Comparison of ENCODE assay signal across 8 cellular contexts in genomic region chr1:27360159-27361043, GRCh38. TPM values are rescaled to one million over a fixed set of nuclear protein-coding genes. Genes with fewer than 3 reads are reported as not detected.
DNase-seq lines count a peak whose midpoint lies in the region; ATAC-seq and TF ChIP-seq lines count a peak whose summit lies in the region.
"Had no signal": no experiment of that assay in that cellular context is flagged by ENCODE, and none has a peak within 500 bp of the region (broad histone marks: within the 10 kb centered on the region; RNA-seq: fewer than 3 reads in every experiment).

No MANE protein-coding gene starts in this region.

- H3K9me3 ChIP-seq in OCI-LY7 (ENCODE audit: low read length) (no peaks in the 10 kb centered on the region), spleen (no peaks in the 10 kb centered on the region)

- H3K4me1 Mint-ChIP-seq in dendritic cell treated with granulocyte-macrophage colony-stimulating factor and Interleukin-4, amounts not matched to agents 40 ng/mL and 50 ng/mL, for 4 days (ENCODE audit: low read depth): peaks cover 49% of the 10 kb centered on the region

- CTCF ChIA-PET in OCI-LY7 (lab: Charles Lee; ENCODE audit: unreplicated experiment): no interaction called here

- H3K4me1 ChIP-seq in OCI-LY7 (ENCODE audit: insufficient read depth, low read length, poor library complexity, severe bottlenecking): peaks cover 34% of the 10 kb centered on the region
- H3K4me1 ChIP-seq in spleen: peaks cover 31 to 71% (median 49%) of the 10 kb centered on the region in 6 donors

- no peaks in the 10 kb centered on the region for H4K20me1 ChIP-seq in OCI-LY7 (ENCODE audit: insufficient read depth, low read length)

- 20 to 55% (median 29%) methylated on average over 62 to 71 of the region's 71 CpGs for WGBS in spleen, 5 donors

- TF ChIP-seq CTCF in OCI-LY7 (conservative IDR thresholded peaks at IDR 0.05; ENCODE audit: low read length) (no peak), spleen (IDR thresholded peaks at IDR 0.05 in 8 of 11, conservative IDR thresholded peaks at IDR 0.05 in 3 of 11) (no peak)

- H3K27ac Mint-ChIP-seq in dendritic cell treated with granulocyte-macrophage colony-stimulating factor and Interleukin-4, amounts not matched to agents 40 ng/mL and 50 ng/mL, for 4 days: no peak overlapping the region

- H3K36me3 Mint-ChIP-seq in dendritic cell treated with granulocyte-macrophage colony-stimulating factor and Interleukin-4, amounts not matched to agents 40 ng/mL and 50 ng/mL, for 4 days (ENCODE audit: low read depth): peaks cover 92% of the 10 kb centered on the region

- H3K27me3 Mint-ChIP-seq in dendritic cell treated with granulocyte-macrophage colony-stimulating factor and Interleukin-4, amounts not matched to agents 40 ng/mL and 50 ng/mL, for 4 days: peaks cover 38% of the 10 kb centered on the region

- no TSS peak for BruUV-seq in OCI-LY7 (replicated peaks; lab: Mats Ljungman, UMichigan)

- H3K4me3 ChIP-seq in OCI-LY7 (ENCODE audit: low read depth, low read length, poor library complexity, severe bottlenecking): no peak overlapping the region
- peak overlapping the region; percentile 23 to 70 (median 42) for H3K4me3 ChIP-seq in spleen

- no peaks in the 10 kb centered on the region for H3K9me3 Mint-ChIP-seq in dendritic cell treated with granulocyte-macrophage colony-stimulating factor and Interleukin-4, amounts not matched to agents 40 ng/mL and 50 ng/mL, for 4 days

- POLR2A ChIA-PET in OCI-LY7 (lab: Charles Lee): no interaction called here

- ATAC-seq in GM21786 (IDR thresholded peaks at IDR 0.05; ENCODE audit: unreplicated experiment): no peak

- no peak for TF ChIP-seq POLR2A in spleen (IDR thresholded peaks at IDR 0.05)

- H3K27me3 ChIP-seq in spleen (replicated peaks in 1 of 7): peaks cover 0 to 4% (median 0%) of the 10 kb centered on the region in 7 donors

- H3K4me2 ChIP-seq in OCI-LY7 (ENCODE audit: low read length): peak overlapping the region; percentile 49; the same call in 1 of the 2 replicates

- H3K27ac ChIP-seq in OCI-LY7 (ENCODE audit: low read depth, low read length, poor library complexity, severe bottlenecking) (no peak overlapping the region), spleen (peak overlapping the region in 3 of 8 donors; percentile 49 to 58 (median 53))

- no peak overlapping the region for H2AFZ ChIP-seq in OCI-LY7 (ENCODE audit: low read length)

- DNase-seq in OCI-LY7 (ENCODE audit: low spot score) (no peak), spleen (peak; percentile 92), NOMO-1 (lab: John Stamatoyannopoulos, UW; ENCODE audit: unreplicated experiment in 2 of 2) (no peak), NK-92 (lab: John Stamatoyannopoulos, UW; ENCODE audit: unreplicated experiment) (no peak)

- H3K9me2 ChIP-seq in OCI-LY7 (ENCODE audit: insufficient read depth, low read length): no peaks in the 10 kb centered on the region

- peak overlapping the region; percentile 65 for H3K4me3 Mint-ChIP-seq in dendritic cell treated with granulocyte-macrophage colony-stimulating factor and Interleukin-4, amounts not matched to agents 40 ng/mL and 50 ng/mL, for 4 days

- intact Hi-C loops in OCI-LY7 (cut with micrococcal nuclease; ENCODE audit: unreplicated experiment): no loop called here
- intact Hi-C loops in dendritic cell treated with granulocyte-macrophage colony-stimulating factor and Interleukin-4, amounts not matched to agents 40 ng/mL and 50 ng/mL, for 4 days (cut with micrococcal nuclease): no loop called here
- intact Hi-C loops in spleen (cut with DNase I; ENCODE audit: low total_unique reads): no loop called here

- H3K36me3 ChIP-seq in OCI-LY7 (ENCODE audit: insufficient read depth, low read length): no peaks in the 10 kb centered on the region
- peaks cover 0 to 92% (median 23%) of the 10 kb centered on the region in 6 donors for H3K36me3 ChIP-seq in spleen

- H3K79me2 ChIP-seq in OCI-LY7 (ENCODE audit: insufficient read depth, low read depth, low read length): no peaks in the 10 kb centered on the region

RNA-seq across cellular contexts. Expression of gene MAP3K6, which starts 6.4 kb away (rescaled TPM):
- 5.9 and 10.0 TPM in 2 replicates for total RNA-seq in OCI-LY7 (2014; rRNA removed; shearing (Covaris generic))
- total RNA-seq in OCI-LY7 (2022) (8.0 and 11.3 TPM in 2 replicates), spleen (10 to 100 TPM; 20.4 to 55.0 (median 38.0) TPM)
- polyA plus RNA-seq in spleen: 10 to 100 TPM; 20.3 to 31.7 (median 29.6) TPM

RNA-seq across cellular contexts. Expression of gene FCN3, which starts 14.2 kb away (rescaled TPM):
- total RNA-seq in OCI-LY7 (2014; rRNA removed; shearing (Covaris generic)): not detected in 2 replicates
- total RNA-seq in OCI-LY7 (2022): not detected in 2 replicates
- 10 to 100 TPM in 3 of 7 donors, 1 to 10 TPM in 4; 4.4 to 21.7 (median 7.7) TPM for total RNA-seq in spleen
- 10 to 100 TPM in 2 of 3 donors, 1 to 10 TPM in 1; 3.7 to 14.4 (median 11.7) TPM for polyA plus RNA-seq in spleen
- total RNA-seq: dermis microvascular lymphatic vessel endothelial cell, NCI-H460 had no signal

RNA-seq across cellular contexts. Expression of gene SYTL1, which starts 18.6 kb away (rescaled TPM):
- total RNA-seq in OCI-LY7 (2014; rRNA removed; shearing (Covaris generic)): 67.9 and 117 TPM in 2 replicates
- 81.7 and 91.6 TPM in 2 replicates for total RNA-seq in OCI-LY7 (2022)
- 10 to 100 TPM; 54.9 to 97.0 (median 63.2) TPM for total RNA-seq in spleen
- 100 to 1,000 TPM; 111 to 208 (median 159) TPM for polyA plus RNA-seq in spleen

RNA-seq across cellular contexts. Expression of gene CD164L2, which starts 22.7 kb away (rescaled TPM):
- total RNA-seq in OCI-LY7 (2014; rRNA removed; shearing (Covaris generic)): 0.13 TPM in 1 of 2 replicates, not detected in the other
- total RNA-seq in OCI-LY7 (2022) (not detected in 2 replicates), spleen (not detected)
- polyA plus RNA-seq in spleen: under 1 TPM in 1 of 3 donors, not detected in 2; 0.06 TPM
- total RNA-seq: dermis microvascular lymphatic vessel endothelial cell, NCI-H460 had no signal

RNA-seq across cellular contexts. Expression of gene GPR3, which starts 32.0 kb away (rescaled TPM):
- 0.21 and 0.32 TPM in 2 replicates for total RNA-seq in OCI-LY7 (2014; rRNA removed; shearing (Covaris generic))
- total RNA-seq in OCI-LY7 (2022): 0.22 and 0.25 TPM in 2 replicates
- total RNA-seq in spleen: under 1 TPM in 3 of 7 donors, not detected in 4; 0.17 to 0.40 (median 0.28) TPM
- polyA plus RNA-seq in spleen: under 1 TPM; 0.05 to 0.15 (median 0.10) TPM

Comparison
In these comparisons a context has a peak if more than half of its experiments do, and no peak if none do; other contexts are left out.
1. RNA of gene FCN3, which starts 14.2 kb away (total RNA-seq): 4.4 to 21.7 TPM in spleen; not detected in OCI-LY7; every median in the first group is over 4 times any median in the second.